Comparison of ENCODE assay signal across 31 cellular contexts in genomic region chr22:23301591-23301990, GRCh38.
"Had no signal": no experiment of that assay in that cellular context is flagged by ENCODE, and none has a peak within 500 bp of the region (broad histone marks: within the 10 kb centered on the region; RNA-seq: fewer than 3 reads in every experiment).

No MANE protein-coding gene starts in this region.

- H3K27me3 ChIP-seq: esophagus muscularis mucosa, foreskin keratinocyte, heart right ventricle, left lung, neutrophil, ovary, sigmoid colon, stomach, thyroid gland, upper lobe of right lung had no signal

- H3K4me1 Mint-ChIP-seq: activated CD4-positive, alpha-beta memory T cell treated with anti-CD3 and anti-CD28 coated beads, Interleukin-2, amount 10 ng/mL, durations not matched to agents 7 days and 5 days; activated CD4-positive, alpha-beta T cell treated with anti-CD3 and anti-CD28 coated beads, Interleukin-2, amount 10 ng/mL, durations not matched to agents 7 days and 5 days; activated T-helper 17 cell treated with anti-CD3 and anti-CD28 coated beads, Interleukin-2, amount 50 U/mL, for 72 hours; stimulated activated naive B cell treated with anti-CD40 and anti-IgM and Interleukin-4, amounts not matched to agents 10 μg/mL and 1 μg/mL and 100 μg/mL, for 72 hours had no signal

- ATAC-seq: activated T-cell treated with anti-CD3 and anti-CD28 coated beads, Interleukin-2, amount 50 U/mL, for 4 hours; activated T-helper 17 cell treated with anti-CD3 and anti-CD28 coated beads, Interleukin-2, amount 50 U/mL, for 72 hours; foreskin keratinocyte; heart right ventricle; left lung; mucosa of descending colon; stimulated activated naive B cell treated with anti-CD40 and anti-IgM and Interleukin-4, amounts not matched to agents 10 μg/mL and 1 μg/mL and 100 μg/mL, for 72 hours; upper lobe of right lung had no signal

- H3K36me3 ChIP-seq: ovary, prostate gland had no signal

- DNase-seq: activated CD4-positive, alpha-beta memory T cell treated with anti-CD3 and anti-CD28 coated beads, Interleukin-2, amount 10 ng/mL, durations not matched to agents 7 days and 5 days; activated CD4-positive, alpha-beta T cell treated with anti-CD3 and anti-CD28 coated beads, Interleukin-2, amount 10 ng/mL, durations not matched to agents 7 days and 5 days; activated CD4-positive, CD25-positive, alpha-beta regulatory T cell treated with anti-CD3 and anti-CD28 coated beads, Interleukin-2, amount 50 U/mL, for 72 hours; activated gamma-delta T cell treated with Interleukin-2 at 50 U/mL for 16 hours; activated naive CD4-positive, alpha-beta T cell treated with anti-CD3 and anti-CD28 coated beads, Interleukin-2, amount 50 U/mL, for 16 hours; activated T-cell treated with anti-CD3 and anti-CD28 coated beads, Interleukin-2, amount 50 U/mL, for 4 hours; cerebellar nuclear complex; foreskin keratinocyte; kidney glomerular epithelial cell; nephron progenitor cell; retina; sigmoid colon; SK-N-SH; small intestine; stimulated activated CD4-positive, alpha-beta T cell treated with anti-CD3 and anti-CD28 coated beads, Interleukin-1b, Interleukin-23, amount 100 ng/mL, for 48 hours; stimulated activated CD4-positive, alpha-beta T cell treated with anti-CD3 and anti-CD28 coated beads, Interleukin-4, amount 100 ng/mL, for 4 hours; stimulated activated CD8-positive, alpha-beta memory T cell treated with anti-CD3 and anti-CD28 coated beads, Interleukin-4, amount 100 ng/mL, for 48 hours; stimulated activated naive B cell treated with anti-CD40 and anti-IgM and Interleukin-4, amounts not matched to agents 10 μg/mL and 1 μg/mL and 100 μg/mL, for 72 hours; stomach; SW 1271; thyroid gland; upper lobe of right lung had no signal

- H3K27me3 Mint-ChIP-seq: activated CD4-positive, alpha-beta memory T cell treated with anti-CD3 and anti-CD28 coated beads, Interleukin-2, amount 10 ng/mL, durations not matched to agents 7 days and 5 days; activated CD4-positive, alpha-beta T cell treated with anti-CD3 and anti-CD28 coated beads, Interleukin-2, amount 10 ng/mL, durations not matched to agents 7 days and 5 days; activated T-helper 17 cell treated with anti-CD3 and anti-CD28 coated beads, Interleukin-2, amount 50 U/mL, for 72 hours; stimulated activated naive B cell treated with anti-CD40 and anti-IgM and Interleukin-4, amounts not matched to agents 10 μg/mL and 1 μg/mL and 100 μg/mL, for 72 hours had no signal

- H3K4me1 ChIP-seq: foreskin keratinocyte, prostate gland had no signal

- H3K9me3 Mint-ChIP-seq: activated CD4-positive, alpha-beta memory T cell treated with anti-CD3 and anti-CD28 coated beads, Interleukin-2, amount 10 ng/mL, durations not matched to agents 7 days and 5 days; activated CD4-positive, alpha-beta T cell treated with anti-CD3 and anti-CD28 coated beads, Interleukin-2, amount 10 ng/mL, durations not matched to agents 7 days and 5 days; activated T-cell treated with anti-CD3 and anti-CD28 coated beads, Interleukin-2, amount 50 U/mL, for 4 hours; activated T-helper 17 cell treated with anti-CD3 and anti-CD28 coated beads, Interleukin-2, amount 50 U/mL, for 72 hours; nephron progenitor cell; stimulated activated naive B cell treated with anti-CD40 and anti-IgM and Interleukin-4, amounts not matched to agents 10 μg/mL and 1 μg/mL and 100 μg/mL, for 72 hours; T-helper 1 cell treated with Interleukin-12 subunit alpha and Interleukin-12 subunit beta and Interleukin-4 antibody, amounts not matched to agents 30 μg/mL and 1 μg/mL, for 36 hours had no signal

- H3K4me3 Mint-ChIP-seq: activated CD4-positive, alpha-beta memory T cell treated with anti-CD3 and anti-CD28 coated beads, Interleukin-2, amount 10 ng/mL, durations not matched to agents 7 days and 5 days; activated CD4-positive, alpha-beta T cell treated with anti-CD3 and anti-CD28 coated beads, Interleukin-2, amount 10 ng/mL, durations not matched to agents 7 days and 5 days; activated T-cell treated with anti-CD3 and anti-CD28 coated beads, Interleukin-2, amount 50 U/mL, for 4 hours; activated T-helper 17 cell treated with anti-CD3 and anti-CD28 coated beads, Interleukin-2, amount 50 U/mL, for 72 hours; nephron progenitor cell; stimulated activated naive B cell treated with anti-CD40 and anti-IgM and Interleukin-4, amounts not matched to agents 10 μg/mL and 1 μg/mL and 100 μg/mL, for 72 hours; T-helper 1 cell treated with Interleukin-12 subunit alpha and Interleukin-12 subunit beta and Interleukin-4 antibody, amounts not matched to agents 30 μg/mL and 1 μg/mL, for 36 hours had no signal

- H3K27ac ChIP-seq: esophagus muscularis mucosa, foreskin keratinocyte, heart right ventricle, left lung, neutrophil, ovary, prostate gland, sigmoid colon, thyroid gland, upper lobe of right lung had no signal

- H3K9me3 ChIP-seq: esophagus muscularis mucosa, heart right ventricle, left lung, mucosa of descending colon, neutrophil, ovary, prostate gland, sigmoid colon, SK-N-SH, stomach, thyroid gland, upper lobe of right lung had no signal

- H3K4me3 ChIP-seq: esophagus muscularis mucosa, heart right ventricle, left lung, mucosa of descending colon, ovary, prostate gland, sigmoid colon, stomach, thyroid gland, upper lobe of right lung had no signal

- H3K27ac Mint-ChIP-seq: activated CD4-positive, alpha-beta memory T cell treated with anti-CD3 and anti-CD28 coated beads, Interleukin-2, amount 10 ng/mL, durations not matched to agents 7 days and 5 days; activated CD4-positive, alpha-beta T cell treated with anti-CD3 and anti-CD28 coated beads, Interleukin-2, amount 10 ng/mL, durations not matched to agents 7 days and 5 days; activated T-helper 17 cell treated with anti-CD3 and anti-CD28 coated beads, Interleukin-2, amount 50 U/mL, for 72 hours; nephron progenitor cell; stimulated activated naive B cell treated with anti-CD40 and anti-IgM and Interleukin-4, amounts not matched to agents 10 μg/mL and 1 μg/mL and 100 μg/mL, for 72 hours; T-helper 1 cell treated with Interleukin-12 subunit alpha and Interleukin-12 subunit beta and Interleukin-4 antibody, amounts not matched to agents 30 μg/mL and 1 μg/mL, for 36 hours had no signal

- FAIRE-seq: small intestine had no signal
